1 cellular context compared by ENCODE assay signal in the genomic region with DNA sequence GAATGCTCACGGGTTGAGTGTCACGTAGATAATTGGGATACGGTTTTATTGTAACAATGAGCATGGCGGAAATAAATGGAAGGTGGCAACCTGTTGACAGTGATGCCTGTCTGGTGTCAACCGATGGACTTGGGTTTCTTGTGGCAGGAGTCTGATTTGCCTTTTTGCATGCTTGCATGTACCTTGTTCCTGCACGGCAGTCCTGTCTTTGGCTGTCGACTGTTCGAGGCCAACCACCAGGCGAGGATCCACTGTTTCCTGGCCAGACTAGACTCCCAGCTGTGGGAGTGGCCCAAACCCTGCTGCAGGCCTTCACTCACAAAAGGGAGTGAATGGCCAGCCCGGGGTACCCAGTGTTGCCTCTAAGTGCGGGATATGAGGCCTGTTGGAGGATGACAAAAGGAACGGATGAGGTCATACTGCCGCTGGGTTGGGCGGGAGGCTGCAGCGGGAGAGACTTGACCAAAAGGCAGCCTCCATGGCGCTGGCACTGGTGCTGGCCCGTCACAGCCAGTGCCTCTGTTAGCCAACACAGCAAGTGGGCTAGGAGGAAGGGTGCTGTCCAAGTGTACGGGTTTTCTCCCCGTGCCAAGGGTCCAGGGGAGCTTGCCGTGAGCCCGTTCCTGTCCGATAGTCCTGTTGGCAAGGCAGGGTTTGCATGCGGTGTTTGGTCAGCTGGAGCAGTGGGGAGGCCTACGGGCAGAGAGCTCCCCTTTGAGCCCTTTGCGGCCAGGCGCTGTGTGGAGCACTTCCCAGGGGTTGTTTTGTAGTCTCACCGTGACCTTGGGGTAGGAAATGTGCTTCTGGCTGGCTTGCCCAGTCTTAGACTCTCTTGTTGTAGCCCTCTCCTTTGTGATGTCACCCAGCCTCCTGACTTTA.
TF ChIP-seq lines count a peak whose summit lies in the region.

No MANE protein-coding gene starts in this region.

TF ChIP-seq in HepG2, 621 proteins besides CTCF, POLR2A, EP300 and RAD21 (continues in another document):
- TF ChIP-seq, protein P1, sequence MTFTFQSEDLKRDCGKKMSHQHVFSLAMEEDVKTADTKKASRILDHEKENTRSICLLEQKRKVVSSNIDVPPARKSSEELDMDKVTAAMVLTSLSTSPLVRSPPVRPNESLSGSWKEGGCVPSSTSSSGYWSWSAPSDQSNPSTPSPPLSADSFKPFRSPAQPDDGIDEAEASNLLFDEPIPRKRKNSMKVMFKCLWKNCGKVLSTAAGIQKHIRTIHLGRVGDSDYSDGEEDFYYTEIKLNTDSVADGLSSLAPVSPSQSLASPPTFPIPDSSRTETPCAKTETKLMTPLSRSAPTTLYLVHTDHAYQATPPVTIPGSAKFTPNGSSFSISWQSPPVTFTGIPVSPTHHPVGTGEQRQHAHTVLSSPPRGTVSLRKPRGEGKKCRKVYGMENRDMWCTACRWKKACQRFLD (CRISPR knock-in tag; IDR thresholded peaks at IDR 0.05; ENCODE audit: borderline replicate concordance): 0 out of 2 replicates have a peak, but pooled peaks have one; percentile 20
- TF ChIP-seq BORCS8-MEF2B (CRISPR knock-in tag; IDR thresholded peaks at IDR 0.05) (0 out of 2 replicates have a peak, but pooled peaks have one; percentile 20), RXRA (CRISPR knock-in tag; IDR thresholded peaks at IDR 0.05) (0 out of 2 replicates have a peak, but pooled peaks have one; percentile 66), MEIS1 (CRISPR knock-in tag; IDR thresholded peaks at IDR 0.05; ENCODE audit: borderline replicate concordance) (no peak), HNRNPLL (IDR thresholded peaks at IDR 0.05; ENCODE audit: low read depth, low read length, poor library complexity, severe bottlenecking) (peak; percentile 45), ZNF121 (CRISPR knock-in tag; IDR thresholded peaks at IDR 0.05) (peak; percentile 95), SNRNP70 (IDR thresholded peaks at IDR 0.05; ENCODE audit: low read depth, low read length) (no peak), ZNF484 (CRISPR knock-in tag; IDR thresholded peaks at IDR 0.05; ENCODE audit: borderline replicate concordance, low read depth) (no peak), TAF1 (CRISPR knock-in tag; IDR thresholded peaks at IDR 0.05) (peak; percentile 7; the same call in 1 of the 2 replicates), MYC (CRISPR knock-in tag; IDR thresholded peaks at IDR 0.05; ENCODE audit: borderline replicate concordance) (peak; percentile 10; the same call in 1 of the 2 replicates), HIVEP1 (CRISPR knock-in tag; IDR thresholded peaks at IDR 0.05) (peak; percentile 66; the same call in 1 of the 2 replicates), PHF8 (CRISPR knock-in tag; IDR thresholded peaks at IDR 0.05) (peak; percentile 47; the same call in 1 of the 2 replicates), ZFX (CRISPR knock-in tag; IDR thresholded peaks at IDR 0.05; ENCODE audit: low read depth) (peak; percentile 63), SYNCRIP (IDR thresholded peaks at IDR 0.05; ENCODE audit: insufficient read depth, low read depth, low read length) (no peak), ZMYM4 (CRISPR knock-in tag; IDR thresholded peaks at IDR 0.05) (0 out of 2 replicates have a peak, but pooled peaks have one; percentile 15), AKAP8 (CRISPR knock-in tag; IDR thresholded peaks at IDR 0.05) (peak; percentile 49; the same call in 1 of the 2 replicates), AGO2 (optimal IDR thresholded peaks at IDR 0.05; ENCODE audit: low read depth, low read length) (peak; percentile 71), ZNF501 (CRISPR knock-in tag; IDR thresholded peaks at IDR 0.05) (peak; percentile 35; the same call in 1 of the 2 replicates), HDAC2 (CRISPR knock-in tag; IDR thresholded peaks at IDR 0.05) (0 out of 2 replicates have a peak, but pooled peaks have one; percentile 20), RFXANK (CRISPR knock-in tag; IDR thresholded peaks at IDR 0.05) (no peak), ZNF138 (CRISPR knock-in tag; IDR thresholded peaks at IDR 0.05; ENCODE audit: low read depth) (0 out of 2 replicates have a peak, but pooled peaks have one; percentile 15), NFKB2 (CRISPR knock-in tag; IDR thresholded peaks at IDR 0.05; ENCODE audit: borderline replicate concordance) (peak; percentile 80; the same call in 1 of the 2 replicates), ZNF709 (CRISPR knock-in tag; IDR thresholded peaks at IDR 0.05) (0 out of 2 replicates have a peak, but pooled peaks have one; percentile 51), ZNF788 (CRISPR knock-in tag; IDR thresholded peaks at IDR 0.05; ENCODE audit: borderline replicate concordance) (0 out of 2 replicates have a peak, but pooled peaks have one; percentile 22), EEA1 (CRISPR knock-in tag; IDR thresholded peaks at IDR 0.05; ENCODE audit: borderline replicate concordance) (0 out of 2 replicates have a peak, but pooled peaks have one; percentile 3), TSC22D2 (CRISPR knock-in tag; IDR thresholded peaks at IDR 0.05; ENCODE audit: borderline replicate concordance) (no peak), ATF7 (IDR thresholded peaks at IDR 0.05) (peak; percentile 39; the same call in 1 of the 2 replicates), ATF7 (CRISPR knock-in tag; IDR thresholded peaks at IDR 0.05) (no peak), ZNF317 (CRISPR knock-in tag; IDR thresholded peaks at IDR 0.05) (0 out of 2 replicates have a peak, but pooled peaks have one; percentile 48), MTA1 (CRISPR knock-in tag; IDR thresholded peaks at IDR 0.05; ENCODE audit: borderline replicate concordance) (peak; percentile 55; the same call in 1 of the 2 replicates), U2AF1 (optimal IDR thresholded peaks at IDR 0.05; ENCODE audit: low read depth, low read length) (peak; percentile 33)
- TF ChIP-seq, protein P2, sequence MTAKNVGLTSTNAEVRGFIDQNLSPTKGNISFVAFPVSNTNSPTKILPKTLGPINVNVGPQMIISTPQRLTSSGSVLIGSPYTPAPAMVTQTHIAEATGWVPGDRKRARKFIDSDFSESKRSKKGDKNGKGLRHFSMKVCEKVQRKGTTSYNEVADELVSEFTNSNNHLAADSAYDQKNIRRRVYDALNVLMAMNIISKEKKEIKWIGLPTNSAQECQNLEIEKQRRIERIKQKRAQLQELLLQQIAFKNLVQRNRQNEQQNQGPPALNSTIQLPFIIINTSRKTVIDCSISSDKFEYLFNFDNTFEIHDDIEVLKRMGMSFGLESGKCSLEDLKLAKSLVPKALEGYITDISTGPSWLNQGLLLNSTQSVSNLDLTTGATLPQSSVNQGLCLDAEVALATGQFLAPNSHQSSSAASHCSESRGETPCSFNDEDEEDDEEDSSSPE (CRISPR knock-in tag; IDR thresholded peaks at IDR 0.05): peak; percentile 13; the same call in 1 of the 2 replicates
- TF ChIP-seq, protein P3, sequence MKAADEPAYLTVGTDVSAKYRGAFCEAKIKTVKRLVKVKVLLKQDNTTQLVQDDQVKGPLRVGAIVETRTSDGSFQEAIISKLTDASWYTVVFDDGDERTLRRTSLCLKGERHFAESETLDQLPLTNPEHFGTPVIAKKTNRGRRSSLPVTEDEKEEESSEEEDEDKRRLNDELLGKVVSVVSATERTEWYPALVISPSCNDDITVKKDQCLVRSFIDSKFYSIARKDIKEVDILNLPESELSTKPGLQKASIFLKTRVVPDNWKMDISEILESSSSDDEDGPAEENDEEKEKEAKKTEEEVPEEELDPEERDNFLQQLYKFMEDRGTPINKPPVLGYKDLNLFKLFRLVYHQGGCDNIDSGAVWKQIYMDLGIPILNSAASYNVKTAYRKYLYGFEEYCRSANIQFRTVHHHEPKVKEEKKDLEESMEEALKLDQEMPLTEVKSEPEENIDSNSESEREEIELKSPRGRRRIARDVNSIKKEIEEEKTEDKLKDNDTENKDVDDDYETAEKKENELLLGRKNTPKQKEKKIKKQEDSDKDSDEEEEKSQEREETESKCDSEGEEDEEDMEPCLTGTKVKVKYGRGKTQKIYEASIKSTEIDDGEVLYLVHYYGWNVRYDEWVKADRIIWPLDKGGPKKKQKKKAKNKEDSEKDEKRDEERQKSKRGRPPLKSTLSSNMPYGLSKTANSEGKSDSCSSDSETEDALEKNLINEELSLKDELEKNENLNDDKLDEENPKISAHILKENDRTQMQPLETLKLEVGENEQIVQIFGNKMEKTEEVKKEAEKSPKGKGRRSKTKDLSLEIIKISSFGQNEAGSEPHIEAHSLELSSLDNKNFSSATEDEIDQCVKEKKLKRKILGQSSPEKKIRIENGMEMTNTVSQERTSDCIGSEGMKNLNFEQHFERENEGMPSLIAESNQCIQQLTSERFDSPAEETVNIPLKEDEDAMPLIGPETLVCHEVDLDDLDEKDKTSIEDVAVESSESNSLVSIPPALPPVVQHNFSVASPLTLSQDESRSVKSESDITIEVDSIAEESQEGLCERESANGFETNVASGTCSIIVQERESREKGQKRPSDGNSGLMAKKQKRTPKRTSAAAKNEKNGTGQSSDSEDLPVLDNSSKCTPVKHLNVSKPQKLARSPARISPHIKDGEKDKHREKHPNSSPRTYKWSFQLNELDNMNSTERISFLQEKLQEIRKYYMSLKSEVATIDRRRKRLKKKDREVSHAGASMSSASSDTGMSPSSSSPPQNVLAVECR (CRISPR knock-in tag; IDR thresholded peaks at IDR 0.05; ENCODE audit: borderline replicate concordance): peak; percentile 74
- TF ChIP-seq, protein P4, sequence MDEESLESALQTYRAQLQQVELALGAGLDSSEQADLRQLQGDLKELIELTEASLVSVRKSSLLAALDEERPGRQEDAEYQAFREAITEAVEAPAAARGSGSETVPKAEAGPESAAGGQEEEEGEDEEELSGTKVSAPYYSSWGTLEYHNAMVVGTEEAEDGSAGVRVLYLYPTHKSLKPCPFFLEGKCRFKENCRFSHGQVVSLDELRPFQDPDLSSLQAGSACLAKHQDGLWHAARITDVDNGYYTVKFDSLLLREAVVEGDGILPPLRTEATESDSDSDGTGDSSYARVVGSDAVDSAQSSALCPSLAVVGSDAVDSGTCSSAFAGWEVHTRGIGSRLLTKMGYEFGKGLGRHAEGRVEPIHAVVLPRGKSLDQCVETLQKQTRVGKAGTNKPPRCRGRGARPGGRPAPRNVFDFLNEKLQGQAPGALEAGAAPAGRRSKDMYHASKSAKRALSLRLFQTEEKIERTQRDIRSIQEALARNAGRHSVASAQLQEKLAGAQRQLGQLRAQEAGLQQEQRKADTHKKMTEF (CRISPR knock-in tag; IDR thresholded peaks at IDR 0.05): 0 out of 2 replicates have a peak, but pooled peaks have one; percentile 52
- TF ChIP-seq, protein P5, sequence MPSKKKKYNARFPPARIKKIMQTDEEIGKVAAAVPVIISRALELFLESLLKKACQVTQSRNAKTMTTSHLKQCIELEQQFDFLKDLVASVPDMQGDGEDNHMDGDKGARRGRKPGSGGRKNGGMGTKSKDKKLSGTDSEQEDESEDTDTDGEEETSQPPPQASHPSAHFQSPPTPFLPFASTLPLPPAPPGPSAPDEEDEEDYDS (CRISPR knock-in tag; IDR thresholded peaks at IDR 0.05): 0 out of 2 replicates have a peak, but pooled peaks have one; percentile 10
- TF ChIP-seq, protein P6, sequence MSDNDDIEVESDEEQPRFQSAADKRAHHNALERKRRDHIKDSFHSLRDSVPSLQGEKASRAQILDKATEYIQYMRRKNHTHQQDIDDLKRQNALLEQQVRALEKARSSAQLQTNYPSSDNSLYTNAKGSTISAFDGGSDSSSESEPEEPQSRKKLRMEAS (IDR thresholded peaks at IDR 0.05): peak; percentile 20
- TF ChIP-seq, protein P7, sequence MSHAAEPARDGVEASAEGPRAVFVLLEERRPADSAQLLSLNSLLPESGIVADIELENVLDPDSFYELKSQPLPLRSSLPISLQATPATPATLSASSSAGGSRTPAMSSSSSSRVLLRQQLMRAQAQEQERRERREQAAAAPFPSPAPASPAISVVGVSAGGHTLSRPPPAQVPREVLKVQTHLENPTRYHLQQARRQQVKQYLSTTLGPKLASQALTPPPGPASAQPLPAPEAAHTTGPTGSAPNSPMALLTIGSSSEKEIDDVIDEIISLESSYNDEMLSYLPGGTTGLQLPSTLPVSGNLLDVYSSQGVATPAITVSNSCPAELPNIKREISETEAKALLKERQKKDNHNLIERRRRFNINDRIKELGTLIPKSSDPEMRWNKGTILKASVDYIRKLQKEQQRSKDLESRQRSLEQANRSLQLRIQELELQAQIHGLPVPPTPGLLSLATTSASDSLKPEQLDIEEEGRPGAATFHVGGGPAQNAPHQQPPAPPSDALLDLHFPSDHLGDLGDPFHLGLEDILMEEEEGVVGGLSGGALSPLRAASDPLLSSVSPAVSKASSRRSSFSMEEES (CRISPR knock-in tag; IDR thresholded peaks at IDR 0.05): 0 out of 2 replicates have a peak, but pooled peaks have one; percentile 15
- TF ChIP-seq, protein P8, sequence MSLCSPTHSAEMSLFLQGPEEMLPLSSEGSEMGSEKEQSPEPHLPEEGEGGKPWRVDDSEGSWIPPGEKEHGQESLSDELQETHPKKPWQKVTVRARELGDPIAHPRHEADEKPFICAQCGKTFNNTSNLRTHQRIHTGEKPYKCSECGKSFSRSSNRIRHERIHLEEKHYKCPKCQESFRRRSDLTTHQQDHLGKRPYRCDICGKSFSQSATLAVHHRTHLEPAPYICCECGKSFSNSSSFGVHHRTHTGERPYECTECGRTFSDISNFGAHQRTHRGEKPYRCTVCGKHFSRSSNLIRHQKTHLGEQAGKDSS (CRISPR knock-in tag; IDR thresholded peaks at IDR 0.05; ENCODE audit: borderline replicate concordance, low read depth): 0 out of 2 replicates have a peak, but pooled peaks have one; percentile 63
- TF ChIP-seq, protein P9, sequence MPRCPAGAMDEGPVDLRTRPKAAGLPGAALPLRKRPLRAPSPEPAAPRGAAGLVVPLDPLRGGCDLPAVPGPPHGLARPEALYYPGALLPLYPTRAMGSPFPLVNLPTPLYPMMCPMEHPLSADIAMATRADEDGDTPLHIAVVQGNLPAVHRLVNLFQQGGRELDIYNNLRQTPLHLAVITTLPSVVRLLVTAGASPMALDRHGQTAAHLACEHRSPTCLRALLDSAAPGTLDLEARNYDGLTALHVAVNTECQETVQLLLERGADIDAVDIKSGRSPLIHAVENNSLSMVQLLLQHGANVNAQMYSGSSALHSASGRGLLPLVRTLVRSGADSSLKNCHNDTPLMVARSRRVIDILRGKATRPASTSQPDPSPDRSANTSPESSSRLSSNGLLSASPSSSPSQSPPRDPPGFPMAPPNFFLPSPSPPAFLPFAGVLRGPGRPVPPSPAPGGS (CRISPR knock-in tag; IDR thresholded peaks at IDR 0.05): peak; percentile 56; the same call in 1 of the 2 replicates
- TF ChIP-seq, protein P10, sequence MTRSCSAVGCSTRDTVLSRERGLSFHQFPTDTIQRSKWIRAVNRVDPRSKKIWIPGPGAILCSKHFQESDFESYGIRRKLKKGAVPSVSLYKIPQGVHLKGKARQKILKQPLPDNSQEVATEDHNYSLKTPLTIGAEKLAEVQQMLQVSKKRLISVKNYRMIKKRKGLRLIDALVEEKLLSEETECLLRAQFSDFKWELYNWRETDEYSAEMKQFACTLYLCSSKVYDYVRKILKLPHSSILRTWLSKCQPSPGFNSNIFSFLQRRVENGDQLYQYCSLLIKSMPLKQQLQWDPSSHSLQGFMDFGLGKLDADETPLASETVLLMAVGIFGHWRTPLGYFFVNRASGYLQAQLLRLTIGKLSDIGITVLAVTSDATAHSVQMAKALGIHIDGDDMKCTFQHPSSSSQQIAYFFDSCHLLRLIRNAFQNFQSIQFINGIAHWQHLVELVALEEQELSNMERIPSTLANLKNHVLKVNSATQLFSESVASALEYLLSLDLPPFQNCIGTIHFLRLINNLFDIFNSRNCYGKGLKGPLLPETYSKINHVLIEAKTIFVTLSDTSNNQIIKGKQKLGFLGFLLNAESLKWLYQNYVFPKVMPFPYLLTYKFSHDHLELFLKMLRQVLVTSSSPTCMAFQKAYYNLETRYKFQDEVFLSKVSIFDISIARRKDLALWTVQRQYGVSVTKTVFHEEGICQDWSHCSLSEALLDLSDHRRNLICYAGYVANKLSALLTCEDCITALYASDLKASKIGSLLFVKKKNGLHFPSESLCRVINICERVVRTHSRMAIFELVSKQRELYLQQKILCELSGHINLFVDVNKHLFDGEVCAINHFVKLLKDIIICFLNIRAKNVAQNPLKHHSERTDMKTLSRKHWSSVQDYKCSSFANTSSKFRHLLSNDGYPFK (CRISPR knock-in tag; IDR thresholded peaks at IDR 0.05; ENCODE audit: borderline replicate concordance): peak; percentile 55; the same call in 1 of the 2 replicates
